8 cellular contexts compared by ENCODE assay signal in the genomic region with DNA sequence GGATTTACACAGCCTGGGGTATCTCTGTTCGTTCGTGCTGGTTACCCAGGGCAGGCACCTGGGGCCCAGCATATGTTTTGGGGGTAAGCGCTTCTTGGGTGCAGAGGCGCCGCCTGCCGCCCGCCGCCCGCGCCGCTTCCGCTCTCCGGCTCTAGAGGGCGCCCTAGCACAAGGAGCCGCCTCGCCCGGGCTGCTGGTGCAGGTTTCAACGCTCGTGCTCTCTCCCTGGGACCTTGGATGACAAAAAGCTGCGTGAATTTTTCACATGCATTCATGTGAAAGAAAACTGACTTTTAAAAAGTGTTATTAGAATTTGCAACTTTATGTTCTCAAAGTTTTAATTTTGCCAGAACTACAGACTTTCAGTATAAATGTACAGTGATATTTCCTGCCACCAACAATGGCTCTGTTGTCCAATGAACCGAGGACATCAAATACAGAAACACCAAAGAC. TPM values are rescaled to one million over a fixed set of nuclear protein-coding genes. Genes with fewer than 3 reads are reported as not detected.
DNase-seq lines count a peak whose midpoint lies in the region; ATAC-seq, FAIRE-seq and TF ChIP-seq lines count a peak whose summit lies in the region.

No MANE protein-coding gene starts in this region.

- H3K4me3 ChIP-seq in bronchial epithelial cell (ENCODE audit: low read depth, low read length), result no peak overlapping the region

- H3K36me3 ChIP-seq in bronchial epithelial cell (ENCODE audit: control insufficient read depth, insufficient read depth, low read length), result no peaks in the 10 kb centered on the region

- TF ChIP-seq CTCF in bronchial epithelial cell (IDR thresholded peaks at IDR 0.05; ENCODE audit: insufficient read depth, low read length, severe bottlenecking), result peak; percentile 98

- peak; percentile 41 for DNase-seq in NK-92 treated with Interleukin-12 subunit alpha and Interleukin-12 subunit beta, amount 100 ng/mL, for 24 hours (lab: John Stamatoyannopoulos, UW)
- no peak for DNase-seq in NK-92 (lab: John Stamatoyannopoulos, UW; ENCODE audit: unreplicated experiment)
- DNase-seq in NCI-H1105 (lab: John Stamatoyannopoulos, UW), result peak; percentile 63
- peak; percentile 63 for DNase-seq in activated CD4-positive, CD25-positive, alpha-beta regulatory T cell treated with anti-CD3 and anti-CD28 coated beads, Interleukin-2, amount 50 U/mL, for 16 hours (ENCODE audit: low read depth, low spot score)
- no peak for DNase-seq in bronchial epithelial cell (ENCODE audit: low read depth)
- DNase-seq in kidney glomerular epithelial cell (lab: John Stamatoyannopoulos, UW), result peak; percentile 41
- peak; percentile 81 for DNase-seq in stimulated activated CD4-positive, alpha-beta T cell treated with anti-CD3 and anti-CD28 coated beads, Interleukin-4, amount 100 ng/mL, for 24 hours

- H3K27me3 ChIP-seq in bronchial epithelial cell (ENCODE audit: control insufficient read depth, insufficient read depth, low read length), result peaks cover 5% of the 10 kb centered on the region

- no peak for FAIRE-seq in bronchial epithelial cell (lab: Jason Lieb, UNC)

- ATAC-seq in HG02678 (IDR thresholded peaks at IDR 0.05; ENCODE audit: unreplicated experiment), result peak; percentile 83

RNA-seq across cellular contexts. Expression of gene PRR18, which starts 32.5 kb away (rescaled TPM):
- under 0.01 TPM in 2 replicates for total RNA-seq in bronchial epithelial cell

Comparison
In these comparisons a context has a peak if more than half of its experiments do, and no peak if none do; other contexts are left out.
1. DNase-seq: peak in NK-92 treated with Interleukin-12 subunit alpha and Interleukin-12 subunit beta, amount 100 ng/mL, for 24 hours (single experiment), NCI-H1105 (single experiment), activated CD4-positive, CD25-positive, alpha-beta regulatory T cell treated with anti-CD3 and anti-CD28 coated beads, Interleukin-2, amount 50 U/mL, for 16 hours (single experiment), kidney glomerular epithelial cell (single experiment) and stimulated activated CD4-positive, alpha-beta T cell treated with anti-CD3 and anti-CD28 coated beads, Interleukin-4, amount 100 ng/mL, for 24 hours (single experiment); none in NK-92 (single experiment) and bronchial epithelial cell (single experiment).